6 cellular contexts compared by ENCODE assay signal in genomic region chr9:130418776-130419175, GRCh38. TPM values are rescaled to one million over a fixed set of nuclear protein-coding genes. Genes with fewer than 3 reads are reported as not detected.
"Had no signal": no experiment of that assay in that cellular context is flagged by ENCODE, and none has a peak within 500 bp of the region (broad histone marks: within the 10 kb centered on the region; RNA-seq: fewer than 3 reads in every experiment).

No MANE protein-coding gene starts in this region.

- ATAC-seq: GM23338 had no signal

- H3K9me3 Mint-ChIP-seq: IgD-negative memory B cell had no signal

- H3K4me2 ChIP-seq: GM23338 had no signal

- H3K27me3 Mint-ChIP-seq: IgD-negative memory B cell had no signal

- H3K4me3 ChIP-seq: GM23338 had no signal

- DNase-seq: H7, HCEC 1CT, KBM-7 had no signal

- H3K4me3 Mint-ChIP-seq: GM23338, IgD-negative memory B cell had no signal

- FAIRE-seq: HTR-8/SVneo had no signal

- H3K27ac Mint-ChIP-seq: GM23338, IgD-negative memory B cell had no signal

- H2AFZ ChIP-seq: GM23338 had no signal

RNA-seq across cellular contexts. Expression of gene ASS1, which starts 26.0 kb away (rescaled TPM):
- polyA plus RNA-seq: IgD-negative memory B cell had no signal
